Comparison of ENCODE assay signal across 8 cellular contexts in the genomic region with DNA sequence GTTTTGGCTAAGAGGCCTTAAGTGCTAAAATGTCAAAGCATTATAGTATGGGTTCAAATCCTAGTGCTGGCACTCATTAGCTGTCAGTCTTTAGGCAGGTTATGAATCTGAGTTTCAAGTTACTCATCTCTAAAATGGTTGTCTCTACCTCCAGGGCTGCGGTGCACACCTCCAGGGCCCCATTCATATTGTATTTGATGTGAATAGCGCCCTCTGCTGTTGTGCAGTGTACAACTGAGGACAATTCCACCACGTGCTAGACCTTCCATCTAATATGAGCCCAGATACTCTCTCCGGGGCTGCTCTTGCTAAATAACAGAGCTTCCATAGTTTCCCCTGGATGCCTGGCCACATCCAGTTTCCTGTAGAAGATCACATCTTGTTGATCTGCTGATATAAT. TPM values are rescaled to one million over a fixed set of nuclear protein-coding genes. Genes with fewer than 3 reads are reported as not detected.
DNase-seq lines count a peak whose midpoint lies in the region; ATAC-seq and TF ChIP-seq lines count a peak whose summit lies in the region.

No MANE protein-coding gene starts in this region.

- H3K9me3 Mint-ChIP-seq in MCF 10A (ENCODE audit: unreplicated experiment) = no peaks in the 10 kb centered on the region
- no peaks in the 10 kb centered on the region for H3K9me3 Mint-ChIP-seq in effector memory CD8-positive, alpha-beta T cell

- H3K27ac Mint-ChIP-seq in MCF 10A (ENCODE audit: low read depth, unreplicated experiment) = no peak overlapping the region
- H3K27ac Mint-ChIP-seq in effector memory CD8-positive, alpha-beta T cell = peak overlapping the region; percentile 52 to 87

- no peak overlapping the region for H3K4me3 ChIP-seq in breast epithelium

- H3K4me1 ChIP-seq in breast epithelium = no peaks in the 10 kb centered on the region

- H3K36me3 Mint-ChIP-seq in MCF 10A (ENCODE audit: insufficient read depth, unreplicated experiment) = no peaks in the 10 kb centered on the region
- peaks cover 78% of the 10 kb centered on the region for H3K36me3 Mint-ChIP-seq in effector memory CD8-positive, alpha-beta T cell (ENCODE audit: insufficient read depth)

- TF ChIP-seq POLR2A in breast epithelium (IDR thresholded peaks at IDR 0.05) = no peak

- no peaks in the 10 kb centered on the region for H3K9me3 ChIP-seq in breast epithelium

- no peaks in the 10 kb centered on the region for H3K36me3 ChIP-seq in breast epithelium

- CTCF ChIA-PET in MCF 10A (lab: Yijun Ruan, JAX) = interaction anchor here (0.7 to 2.5 kb wide), 5 partner anchors 10 to 67 kb away, joined by 3 to 12 read pairs (median 3); no protein-coding TSS in a partner anchor

- no peaks in the 10 kb centered on the region for H3K27me3 Mint-ChIP-seq in MCF 10A (ENCODE audit: insufficient read depth, unreplicated experiment)
- no peaks in the 10 kb centered on the region for H3K27me3 Mint-ChIP-seq in effector memory CD8-positive, alpha-beta T cell

- no peak overlapping the region for H3K27ac ChIP-seq in breast epithelium

- intact Hi-C loops in MCF 10A (cut with micrococcal nuclease) (no loop called here), breast epithelium (cut with DNase I; ENCODE audit: low total_unique reads) (loop anchor here (5.0 kb wide), 1 partner anchor 1973 kb away; no protein-coding TSS in a partner anchor)

- no TSS peak for BruUV-seq in MCF 10A (replicated peaks; lab: Mats Ljungman, UMichigan)

- POLR2A ChIA-PET in MCF 10A (lab: Yijun Ruan, JAX) = no interaction called here

- no peaks in the 10 kb centered on the region for H3K27me3 ChIP-seq in breast epithelium

- no peak overlapping the region for H3K4me3 Mint-ChIP-seq in MCF 10A (ENCODE audit: unreplicated experiment)
- no peak overlapping the region for H3K4me3 Mint-ChIP-seq in effector memory CD8-positive, alpha-beta T cell

- no peaks in the 10 kb centered on the region for H3K4me1 Mint-ChIP-seq in MCF 10A (ENCODE audit: insufficient read depth, unreplicated experiment)
- peaks cover 36 to 52% of the 10 kb centered on the region in 2 donors for H3K4me1 Mint-ChIP-seq in effector memory CD8-positive, alpha-beta T cell (ENCODE audit: low read depth in 2 of 2)

- DNase-seq in MCF 10A (ENCODE audit: unreplicated experiment) (peak; percentile 55), breast epithelium (ENCODE audit: low spot score in 2 of 2) (no peak), NCI-H187 treated with DMSO at 0.1 percent for 48 hours (lab: John Stamatoyannopoulos, UW) (no peak)
- DNase-seq in activated CD4-positive, alpha-beta T cell treated with anti-CD3 and anti-CD28 coated beads for 4 hours = peak; percentile 90 to 91
- peak; percentile 75 to 79 (median 78) for DNase-seq in effector memory CD8-positive, alpha-beta T cell
- DNase-seq in stimulated activated CD4-positive, alpha-beta T cell treated with anti-CD3 and anti-CD28 coated beads, Interleukin-4, amount 100 ng/mL, for 1 hour = peak; percentile 77

- TF ChIP-seq CTCF in MCF 10A (IDR thresholded peaks at IDR 0.05; ENCODE audit: unreplicated experiment) (peak; percentile 23), breast epithelium (IDR thresholded peaks at IDR 0.05) (no peak)

- peak; percentile 99 for ATAC-seq in effector memory CD8-positive, alpha-beta T cell (replicated peaks)
- ATAC-seq in HG02610 (IDR thresholded peaks at IDR 0.05; ENCODE audit: unreplicated experiment) (no peak), HG03469 (IDR thresholded peaks at IDR 0.05; ENCODE audit: unreplicated experiment) (no peak)

RNA-seq across cellular contexts. Expression of gene OXNAD1, which starts 54.3 kb away (rescaled TPM):
- total RNA-seq in MCF 10A (2022) = 19.0 and 27.6 TPM in 2 replicates
- 10 to 100 TPM; 13.1 to 22.8 (median 15.7) TPM for total RNA-seq in breast epithelium

RNA-seq across cellular contexts. Expression of gene DPH3, which starts 54.6 kb away (rescaled TPM):
- total RNA-seq in MCF 10A (2022) (30.5 and 39.8 TPM in 2 replicates), breast epithelium (10 to 100 TPM; 17.7 to 33.6 (median 21.0) TPM)

Comparison
In these comparisons a context has a peak if more than half of its experiments do, and no peak if none do; other contexts are left out.
1. DNase-seq: peak in MCF 10A (single experiment), activated CD4-positive, alpha-beta T cell treated with anti-CD3 and anti-CD28 coated beads for 4 hours (2 of 2), effector memory CD8-positive, alpha-beta T cell (3 of 3) and stimulated activated CD4-positive, alpha-beta T cell treated with anti-CD3 and anti-CD28 coated beads, Interleukin-4, amount 100 ng/mL, for 1 hour (single experiment); none in breast epithelium (0 of 2) and NCI-H187 treated with DMSO at 0.1 percent for 48 hours (single experiment).